ENCODE assay signal across 15 cellular contexts in genomic region chr9:119078015-119078414, GRCh38.
"Had no signal": no experiment of that assay in that cellular context is flagged by ENCODE, and none has a peak within 500 bp of the region (broad histone marks: within the 10 kb centered on the region; RNA-seq: fewer than 3 reads in every experiment).

No MANE protein-coding gene starts in this region.

- DNase-seq: activated T-cell treated with anti-CD3 and anti-CD28 coated beads, Interleukin-2, amount 50 U/mL, for 1 hour; amygdala; brain microvascular endothelial cell; effector memory CD8-positive, alpha-beta T cell; gastrocnemius medialis; heart right ventricle; left ventricle myocardium inferior; nucleus accumbens; tibial artery had no signal

- ATAC-seq: activated naive CD4-positive, alpha-beta T cell treated with anti-CD3 and anti-CD28 coated beads, Interleukin-2, amount 50 U/mL, for 72 hours; effector memory CD8-positive, alpha-beta T cell; gastrocnemius medialis; heart right ventricle; natural killer cell treated with Interleukin-12 subunit alpha and Interleukin-12 subunit beta and Interleukin-15 and Interleukin-18, amount 100 ng/mL, for 72 hours; right cardiac atrium; stimulated activated memory B cell treated with anti-CD40 and anti-IgM and Interleukin-4, amounts not matched to agents 10 μg/mL and 1 μg/mL and 100 μg/mL, for 72 hours had no signal

- H3K27ac Mint-ChIP-seq: activated naive CD4-positive, alpha-beta T cell treated with anti-CD3 and anti-CD28 coated beads, Interleukin-2, amount 50 U/mL, for 72 hours; dendritic cell treated with granulocyte-macrophage colony-stimulating factor and Interleukin-4, amounts not matched to agents 40 ng/mL and 50 ng/mL, for 4 days; effector memory CD8-positive, alpha-beta T cell; memory B cell; natural killer cell treated with Interleukin-12 subunit alpha and Interleukin-12 subunit beta and Interleukin-15 and Interleukin-18, amount 100 ng/mL, for 72 hours; stimulated activated memory B cell treated with anti-CD40 and anti-IgM and Interleukin-4, amounts not matched to agents 10 μg/mL and 1 μg/mL and 100 μg/mL, for 72 hours had no signal

- H3K4me1 Mint-ChIP-seq: memory B cell; stimulated activated memory B cell treated with anti-CD40 and anti-IgM and Interleukin-4, amounts not matched to agents 10 μg/mL and 1 μg/mL and 100 μg/mL, for 72 hours had no signal

- H3K9me3 Mint-ChIP-seq: dendritic cell treated with granulocyte-macrophage colony-stimulating factor and Interleukin-4, amounts not matched to agents 40 ng/mL and 50 ng/mL, for 4 days; natural killer cell treated with Interleukin-12 subunit alpha and Interleukin-12 subunit beta and Interleukin-15 and Interleukin-18, amount 100 ng/mL, for 72 hours had no signal

- H3K27me3 Mint-ChIP-seq: dendritic cell treated with granulocyte-macrophage colony-stimulating factor and Interleukin-4, amounts not matched to agents 40 ng/mL and 50 ng/mL, for 4 days; effector memory CD8-positive, alpha-beta T cell; memory B cell; natural killer cell treated with Interleukin-12 subunit alpha and Interleukin-12 subunit beta and Interleukin-15 and Interleukin-18, amount 100 ng/mL, for 72 hours; stimulated activated memory B cell treated with anti-CD40 and anti-IgM and Interleukin-4, amounts not matched to agents 10 μg/mL and 1 μg/mL and 100 μg/mL, for 72 hours had no signal

- H3K36me3 Mint-ChIP-seq: activated naive CD4-positive, alpha-beta T cell treated with anti-CD3 and anti-CD28 coated beads, Interleukin-2, amount 50 U/mL, for 72 hours; memory B cell; natural killer cell treated with Interleukin-12 subunit alpha and Interleukin-12 subunit beta and Interleukin-15 and Interleukin-18, amount 100 ng/mL, for 72 hours; stimulated activated memory B cell treated with anti-CD40 and anti-IgM and Interleukin-4, amounts not matched to agents 10 μg/mL and 1 μg/mL and 100 μg/mL, for 72 hours had no signal

- H3K4me3 Mint-ChIP-seq: dendritic cell treated with granulocyte-macrophage colony-stimulating factor and Interleukin-4, amounts not matched to agents 40 ng/mL and 50 ng/mL, for 4 days; effector memory CD8-positive, alpha-beta T cell; memory B cell; natural killer cell treated with Interleukin-12 subunit alpha and Interleukin-12 subunit beta and Interleukin-15 and Interleukin-18, amount 100 ng/mL, for 72 hours; stimulated activated memory B cell treated with anti-CD40 and anti-IgM and Interleukin-4, amounts not matched to agents 10 μg/mL and 1 μg/mL and 100 μg/mL, for 72 hours had no signal
